ENCODE assay signal across 1 cellular context in the genomic region with DNA sequence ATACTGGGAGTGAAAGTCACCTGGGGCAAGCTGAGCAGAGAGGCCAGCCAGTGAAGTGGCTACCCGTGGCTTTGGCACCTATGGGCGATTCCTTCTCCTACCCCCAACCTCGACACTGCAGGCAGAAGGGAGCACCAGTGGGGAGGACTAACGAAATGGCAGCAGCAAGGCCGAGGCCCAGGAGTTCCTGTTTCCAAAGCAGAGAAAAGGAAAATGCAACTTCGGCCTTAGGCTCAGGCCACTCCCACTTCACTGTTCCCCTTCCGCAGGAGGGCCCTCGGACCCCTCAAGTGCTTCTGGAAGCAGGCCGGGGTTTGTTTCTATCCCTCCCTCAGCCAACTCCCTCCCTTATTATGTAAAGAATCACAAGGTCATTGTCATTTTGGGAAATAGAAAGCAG.
TF ChIP-seq lines count a peak whose summit lies in the region.

No MANE protein-coding gene starts in this region.

TF ChIP-seq in WTC11, 78 proteins besides CTCF, POLR2A, EP300 and RAD21 (continued from another document):
- TF ChIP-seq, protein P1, sequence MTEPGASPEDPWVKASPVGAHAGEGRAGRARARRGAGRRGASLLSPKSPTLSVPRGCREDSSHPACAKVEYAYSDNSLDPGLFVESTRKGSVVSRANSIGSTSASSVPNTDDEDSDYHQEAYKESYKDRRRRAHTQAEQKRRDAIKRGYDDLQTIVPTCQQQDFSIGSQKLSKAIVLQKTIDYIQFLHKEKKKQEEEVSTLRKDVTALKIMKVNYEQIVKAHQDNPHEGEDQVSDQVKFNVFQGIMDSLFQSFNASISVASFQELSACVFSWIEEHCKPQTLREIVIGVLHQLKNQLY (CRISPR knock-in tag; IDR thresholded peaks at IDR 0.05), result no peak
TF ChIP-seq in WTC11: peak in this region for 1.
